Comparison of ENCODE assay signal across 17 cellular contexts in the genomic region with DNA sequence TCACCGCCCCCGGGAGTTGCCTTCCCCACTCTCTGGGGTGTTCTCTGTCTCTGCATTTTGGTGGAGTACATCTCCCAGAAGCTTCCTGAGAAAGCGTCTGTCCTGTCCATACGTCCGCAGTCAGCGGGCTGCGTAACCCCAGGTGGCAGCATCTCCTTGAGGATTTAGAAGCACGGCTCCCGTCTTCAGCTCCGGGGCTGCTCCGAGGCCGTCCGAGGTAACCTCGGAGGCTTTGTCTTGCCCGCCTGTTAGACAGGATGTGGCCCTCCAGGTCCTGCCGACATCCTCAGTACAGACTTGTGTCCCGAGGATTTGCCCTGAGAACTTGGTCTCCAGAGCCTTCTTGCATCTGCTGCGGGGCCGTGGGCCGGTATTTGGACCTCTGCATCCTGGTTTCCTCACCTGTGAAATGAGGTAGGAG. TPM values are rescaled to one million over a fixed set of nuclear protein-coding genes. Genes with fewer than 3 reads are reported as not detected.
DNase-seq lines count a peak whose midpoint lies in the region; ATAC-seq, FAIRE-seq and TF ChIP-seq lines count a peak whose summit lies in the region.
"Had no signal": no experiment of that assay in that cellular context is flagged by ENCODE, and none has a peak within 500 bp of the region (broad histone marks: within the 10 kb centered on the region; RNA-seq: fewer than 3 reads in every experiment).

No MANE protein-coding gene starts in this region.

- no peak for FAIRE-seq in frontal cortex (lab: Jason Lieb, UNC)
- FAIRE-seq: H1, K562 had no signal

- intact Hi-C loops in left ventricle myocardium inferior (cut with micrococcal nuclease) = no loop called here
- intact Hi-C loops in heart right ventricle (cut with DNase I) = no loop called here
- intact Hi-C loops in dorsolateral prefrontal cortex (cut with DNase I) = no loop called here
- intact Hi-C loops in upper lobe of right lung (cut with DNase I) = no loop called here

- H3K79me2 ChIP-seq in osteoblast (ENCODE audit: insufficient read depth, low read length) = no peaks in the 10 kb centered on the region

- H4K20me1 ChIP-seq in osteoblast (ENCODE audit: insufficient read depth, low read length) = peaks cover 5% of the 10 kb centered on the region

- 80 to 86% methylated on average over 20 of the region's 20 CpGs for whole genome bisulfite sequencing in heart right ventricle, 2 donors

- DNase-seq in left ventricle myocardium inferior (peak; percentile 11), heart right ventricle (no peak), dorsolateral prefrontal cortex (peak in 4 of 10 donors; percentile 2 to 40 (median 20)), osteoblast (ENCODE audit: insufficient read length, low spot score, missing footprints) (peak; percentile 63), upper lobe of right lung (peak; percentile 57), GM19238 (ENCODE audit: insufficient read length, low spot score) (no peak), frontal cortex (ENCODE audit: low spot score in 2 of 2) (no peak)
- DNase-seq in stimulated activated CD4-positive, alpha-beta T cell treated with anti-CD3 and anti-CD28 coated beads, Interleukin-4, amount 100 ng/mL, for 24 hours = no peak
- DNase-seq: CD4-positive, CD25-positive, alpha-beta regulatory T cell; EL; NCI-H1436 treated with DMSO at 0.1 percent for 48 hours; NCI-H2081; NCI-H510A; NCI-H774; PC-9 had no signal

- H3K4me2 ChIP-seq in osteoblast (ENCODE audit: insufficient read depth, low read length) = no peak overlapping the region
- H3K4me2 ChIP-seq: PC-9 had no signal

- H3K9me3 ChIP-seq in left ventricle myocardium inferior (replicated peaks) (no peaks in the 10 kb centered on the region), heart right ventricle (peaks cover 0 to 24% (median 0%) of the 10 kb centered on the region in 11 donors), osteoblast (ENCODE audit: low read depth, low read length) (peaks cover 2% of the 10 kb centered on the region), upper lobe of right lung (no peaks in the 10 kb centered on the region)

- no peak overlapping the region for H3K4me3 ChIP-seq in left ventricle myocardium inferior
- no peak overlapping the region for H3K4me3 ChIP-seq in heart right ventricle
- peak overlapping the region in 3 of 59 donors; percentile 5 to 44 (median 6) for H3K4me3 ChIP-seq in dorsolateral prefrontal cortex
- no peak overlapping the region for H3K4me3 ChIP-seq in osteoblast (ENCODE audit: insufficient read depth, low read length)
- H3K4me3 ChIP-seq in upper lobe of right lung = no peak overlapping the region
- H3K4me3 ChIP-seq: K562, PC-9 had no signal

- TF ChIP-seq CTCF in left ventricle myocardium inferior (IDR thresholded peaks at IDR 0.05; ENCODE audit: borderline replicate concordance) = no peak
- TF ChIP-seq CTCF in heart right ventricle (IDR thresholded peaks at IDR 0.05) = no peak
- TF ChIP-seq CTCF in dorsolateral prefrontal cortex (IDR thresholded peaks at IDR 0.05 in 54 of 56, conservative IDR thresholded peaks at IDR 0.05 in 2 of 56; ENCODE audit: low read depth in 1 of 56, partially characterized antibody in 56 of 56) = no peak
- TF ChIP-seq CTCF in osteoblast (IDR thresholded peaks at IDR 0.05; ENCODE audit: extremely low read depth, low read depth, low read length) = no peak
- TF ChIP-seq CTCF in upper lobe of right lung (IDR thresholded peaks at IDR 0.05) = no peak

- H3K4me1 ChIP-seq in left ventricle myocardium inferior = no peaks in the 10 kb centered on the region
- peaks cover 0 to 4% (median 0%) of the 10 kb centered on the region in 9 donors for H3K4me1 ChIP-seq in heart right ventricle
- no peaks in the 10 kb centered on the region for H3K4me1 ChIP-seq in osteoblast (ENCODE audit: insufficient read depth, low read length)
- H3K4me1 ChIP-seq in upper lobe of right lung = no peaks in the 10 kb centered on the region

- H3K27me3 ChIP-seq in left ventricle myocardium inferior (ENCODE audit: low read depth) (no peaks in the 10 kb centered on the region), heart right ventricle (no peaks in the 10 kb centered on the region), dorsolateral prefrontal cortex (no peaks in the 10 kb centered on the region), osteoblast (ENCODE audit: insufficient read depth, low read length) (no peaks in the 10 kb centered on the region), upper lobe of right lung (no peaks in the 10 kb centered on the region)

- H3K36me3 ChIP-seq in left ventricle myocardium inferior (peaks cover 83% of the 10 kb centered on the region), heart right ventricle (peaks cover 0 to 96% (median 28%) of the 10 kb centered on the region in 9 donors), osteoblast (ENCODE audit: insufficient read depth, low read length) (peaks cover 9% of the 10 kb centered on the region), upper lobe of right lung (peaks cover 47% of the 10 kb centered on the region)

- H3K27ac ChIP-seq in left ventricle myocardium inferior (replicated peaks) (no peak overlapping the region), heart right ventricle (peak overlapping the region in 3 of 10 donors; percentile 28 to 66 (median 41)), dorsolateral prefrontal cortex (peak overlapping the region in 44 of 59 donors; percentile 9 to 83 (median 61)), osteoblast (ENCODE audit: low read depth, low read length) (no peak overlapping the region), upper lobe of right lung (no peak overlapping the region)
- H3K27ac ChIP-seq: PC-9 had no signal

- no peak overlapping the region for H2AFZ ChIP-seq in osteoblast (ENCODE audit: low read length)
- H2AFZ ChIP-seq: PC-9 had no signal

- no peak for ATAC-seq in heart right ventricle
- no peak for ATAC-seq in upper lobe of right lung
- ATAC-seq: K562 had no signal

RNA-seq across cellular contexts. Expression of a gene that starts 58.4 kb away (rescaled TPM):
- total RNA-seq in left ventricle myocardium inferior (7.5 TPM), heart right ventricle (10 to 100 TPM in 2 of 10 donors, 1 to 10 TPM in 8; 6.8 to 12.5 (median 9.3) TPM), dorsolateral prefrontal cortex (10 to 100 TPM; 12.4 to 26.2 (median 18.1) TPM), osteoblast (25.0 and 26.8 TPM in 2 replicates), upper lobe of right lung (23.0 TPM), frontal cortex (16.7 TPM)
- polyA plus RNA-seq in heart right ventricle = 1 to 10 TPM; 7.6 to 9.9 TPM

RNA-seq across cellular contexts. Expression of a gene that starts 59.7 kb away (rescaled TPM):
- total RNA-seq in left ventricle myocardium inferior (not detected), heart right ventricle (under 1 TPM in 4 of 10 donors, not detected in 6; 0.16 to 0.79 (median 0.20) TPM), dorsolateral prefrontal cortex (1 to 10 TPM in 73 of 120 experiments, under 1 TPM in 44, not detected in 3; 0.32 to 3.1 (median 1.2) TPM), osteoblast (not detected in 2 replicates), upper lobe of right lung (0.46 TPM), frontal cortex (under 0.01 TPM)
- under 1 TPM in 1 of 2 donors, not detected in 1; 0.25 TPM for polyA plus RNA-seq in heart right ventricle
- total RNA-seq: CD4-positive, CD25-positive, alpha-beta regulatory T cell; K562; PC-9 had no signal
- polyA plus RNA-seq: CD4-positive, CD25-positive, alpha-beta regulatory T cell; K562 had no signal

Comparison
In these comparisons a context has a peak if more than half of its experiments do, and no peak if none do; other contexts are left out.
1. DNase-seq: peak in left ventricle myocardium inferior (single experiment), osteoblast (single experiment) and upper lobe of right lung (single experiment); none in heart right ventricle (0 of 2), GM19238 (single experiment), frontal cortex (0 of 2) and stimulated activated CD4-positive, alpha-beta T cell treated with anti-CD3 and anti-CD28 coated beads, Interleukin-4, amount 100 ng/mL, for 24 hours (single experiment).
2. H3K27ac ChIP-seq: peak in dorsolateral prefrontal cortex (44 of 59); none in left ventricle myocardium inferior (single experiment), osteoblast (single experiment) and upper lobe of right lung (single experiment).